Comparison of ENCODE assay signal across 11 cellular contexts in the genomic region with DNA sequence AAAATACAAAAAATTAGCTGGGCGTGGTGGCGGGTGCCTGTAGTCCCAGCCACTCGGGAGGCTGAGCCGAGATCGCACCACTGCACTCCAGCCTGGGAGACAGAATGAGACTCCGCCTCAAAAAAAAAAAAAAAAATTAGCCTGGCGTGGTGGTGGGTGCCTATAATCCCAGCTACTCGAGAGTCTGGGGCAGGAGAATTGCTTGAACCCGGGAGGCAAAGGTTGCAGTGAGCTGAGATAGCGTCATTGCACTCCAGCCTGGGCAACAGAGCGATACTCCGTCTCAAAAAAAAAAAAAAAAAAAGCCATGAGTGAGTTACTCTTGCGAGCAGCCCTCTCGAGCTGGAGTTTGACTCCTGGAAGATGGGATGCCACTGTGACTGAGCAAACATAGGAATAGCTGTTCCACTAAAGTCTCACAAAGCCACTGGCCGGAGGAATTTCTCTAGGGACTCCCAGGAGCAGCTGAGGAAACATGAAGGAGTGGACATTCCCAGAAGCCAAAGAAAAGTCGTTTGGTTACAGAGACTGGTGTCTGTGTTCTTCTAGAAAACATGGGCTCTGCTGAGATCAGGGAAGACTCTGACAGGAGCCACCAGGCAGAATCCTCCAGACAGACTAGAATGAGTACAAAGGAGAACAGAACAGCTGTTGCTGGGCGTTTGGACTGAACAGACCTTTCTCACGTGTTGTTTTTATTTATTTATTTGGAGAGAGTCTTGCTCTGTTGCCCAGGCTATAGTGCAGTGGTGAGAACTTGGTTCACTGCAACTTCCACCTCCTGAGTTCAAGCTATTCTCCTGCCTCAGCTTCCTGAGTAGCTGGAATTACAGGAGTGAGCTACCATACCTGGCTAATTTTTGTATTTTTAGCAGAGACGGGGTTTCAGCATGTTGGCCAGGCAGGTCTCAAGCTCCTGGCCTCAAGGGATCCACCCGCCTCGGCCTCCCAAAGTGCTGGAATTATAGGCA. TPM values are rescaled to one million over a fixed set of nuclear protein-coding genes. Genes with fewer than 3 reads are reported as not detected.
DNase-seq lines count a peak whose midpoint lies in the region; ATAC-seq and TF ChIP-seq lines count a peak whose summit lies in the region.
"Had no signal": no experiment of that assay in that cellular context is flagged by ENCODE, and none has a peak within 500 bp of the region (broad histone marks: within the 10 kb centered on the region; RNA-seq: fewer than 3 reads in every experiment).

No MANE protein-coding gene starts in this region.

- H3K27me3 ChIP-seq in H9 (ENCODE audit: insufficient read depth, low read length) = no peaks in the 10 kb centered on the region
- no peaks in the 10 kb centered on the region for H3K27me3 ChIP-seq in liver (ENCODE audit: control insufficient read depth in 4 of 4, insufficient read depth in 4 of 4, low read length in 3 of 4)
- no peaks in the 10 kb centered on the region for H3K27me3 ChIP-seq in skeletal muscle tissue (ENCODE audit: control insufficient read depth in 3 of 3, insufficient read depth in 3 of 3, low read length in 3 of 3)

- no CpG with 5 or more reads among the region's 21 CpGs for WGBS in H9 (ENCODE audit: extremely low coverage, insufficient read length, low lambda C conversion rate)
- 57% methylated on average over 21 of the region's 21 CpGs for WGBS in liver

- H3K4me3 Mint-ChIP-seq in H9 (no peak overlapping the region), chondrocyte (ENCODE audit: unreplicated experiment) (peak overlapping the region; percentile 45)

- no peak overlapping the region for H4K5ac ChIP-seq in H9 (ENCODE audit: insufficient read length, low read depth, low read length)

- H3K27me3 Mint-ChIP-seq in H9 (ENCODE audit: low read depth) (no peaks in the 10 kb centered on the region), chondrocyte (ENCODE audit: low read depth) (no peaks in the 10 kb centered on the region)
- H3K27me3 Mint-ChIP-seq: CD4-positive, CD25-positive, alpha-beta regulatory T cell had no signal

- no peak for ATAC-seq in HG02973 (IDR thresholded peaks at IDR 0.05; ENCODE audit: unreplicated experiment)

- no peak overlapping the region for H3K14ac ChIP-seq in H9 (ENCODE audit: insufficient read depth, low read length)

- H3K27ac ChIP-seq in H9 (ENCODE audit: insufficient read length, low read depth, low read length) (no peak overlapping the region), liver (ENCODE audit: low read depth in 1 of 2, low read length in 2 of 2) (peak overlapping the region; percentile 31 to 74), skeletal muscle tissue (ENCODE audit: low read depth, low read length) (peak overlapping the region; percentile 23)

- no peak overlapping the region for H2BK20ac ChIP-seq in H9 (ENCODE audit: low read depth, low read length, poor library complexity, severe bottlenecking)

- H3K79me2 ChIP-seq in H9 (ENCODE audit: insufficient read depth, low read length) = no peaks in the 10 kb centered on the region

- H3K56ac ChIP-seq in H9 (ENCODE audit: insufficient read length, low read depth, low read length) = no peak overlapping the region

- H3K23me2 ChIP-seq in H9 (ENCODE audit: insufficient read length, low read depth, low read length, poor library complexity, severe bottlenecking) = no peaks in the 10 kb centered on the region

- no peak for TF ChIP-seq RAD21 in liver (IDR thresholded peaks at IDR 0.05)

- H3K9ac ChIP-seq in H9 (ENCODE audit: extremely low read depth, insufficient read length, low read length) (no peak overlapping the region), liver (ENCODE audit: low read depth in 1 of 2, low read length in 2 of 2) (no peak overlapping the region), skeletal muscle tissue (ENCODE audit: low read depth in 1 of 3, low read length in 3 of 3) (no peak overlapping the region)

- DNase-seq in H9 (no peak), chondrocyte (ENCODE audit: low spot score) (no peak), NCI-H146 treated with DMSO at 0.1 percent for 48 hours (lab: John Stamatoyannopoulos, UW; ENCODE audit: unreplicated experiment) (no peak)
- no peak for DNase-seq in stimulated activated CD4-positive, alpha-beta T cell treated with anti-CD3 and anti-CD28 coated beads, Interleukin-1b, Interleukin-23, amount 100 ng/mL, for 48 hours
- DNase-seq in stimulated activated CD4-positive, alpha-beta T cell treated with anti-CD3 and anti-CD28 coated beads, Interleukin-2, amount 100 ng/mL, for 48 hours = no peak
- DNase-seq: CD4-positive, CD25-positive, alpha-beta regulatory T cell; NCI-H1417 treated with DMSO at 0.1 percent for 48 hours; stimulated activated naive CD4-positive, alpha-beta T cell treated with Interleukin-2 at 50 U/mL for 16 hours had no signal

- H3K36me3 ChIP-seq in liver (ENCODE audit: control insufficient read depth in 4 of 4, insufficient read depth in 3 of 4, low read depth in 1 of 4, low read length in 3 of 4) (no peaks in the 10 kb centered on the region), skeletal muscle tissue (ENCODE audit: control insufficient read depth in 3 of 3, insufficient read depth in 3 of 3, low read length in 3 of 3) (no peaks in the 10 kb centered on the region)

- H4K8ac ChIP-seq in H9 (replicated peaks; ENCODE audit: insufficient read length, low read depth, low read length) = no peak overlapping the region

- H3K27ac Mint-ChIP-seq in H9 (peak overlapping the region; percentile 23 to 80 (median 32); a peak in 1 of 7 replicates), chondrocyte (ENCODE audit: unreplicated experiment) (peak overlapping the region; percentile 88)

- H3K4me2 ChIP-seq in H9 (ENCODE audit: insufficient read depth, insufficient read length, low read length) = no peak overlapping the region

- H3K23ac ChIP-seq in H9 (ENCODE audit: insufficient read length, low read depth, low read length) = no peak overlapping the region

- peaks cover 9 to 20% of the 10 kb centered on the region in 2 experiments for H3K4me1 Mint-ChIP-seq in H9
- H3K4me1 Mint-ChIP-seq in chondrocyte (ENCODE audit: low read depth) = peaks cover 42% of the 10 kb centered on the region

- H3K79me1 ChIP-seq in H9 (ENCODE audit: insufficient read depth, low read depth, low read length, poor library complexity, severe bottlenecking) = no peaks in the 10 kb centered on the region

- H3K4me3 ChIP-seq in liver (ENCODE audit: low read depth in 1 of 3, low read length in 3 of 3) (no peak overlapping the region), skeletal muscle tissue (ENCODE audit: low read length in 3 of 3) (no peak overlapping the region)

- H3K9me3 ChIP-seq in H9 (ENCODE audit: control insufficient read depth, low read depth, low read length) (no peaks in the 10 kb centered on the region), liver (ENCODE audit: control insufficient read depth in 4 of 4, low read length in 3 of 4) (no peaks in the 10 kb centered on the region), skeletal muscle tissue (ENCODE audit: control insufficient read depth in 3 of 3, low read length in 3 of 3) (no peaks in the 10 kb centered on the region)

- H3K9me3 Mint-ChIP-seq in H9 (no peaks in the 10 kb centered on the region; a peak in 1 of 5 replicates), chondrocyte (ENCODE audit: low read depth) (no peaks in the 10 kb centered on the region)
- H3K9me3 Mint-ChIP-seq: CD4-positive, CD25-positive, alpha-beta regulatory T cell had no signal

- H2BK12ac ChIP-seq in H9 (ENCODE audit: insufficient read length, low read depth, low read length) = no peak overlapping the region

- H2BK120ac ChIP-seq in H9 (ENCODE audit: low read depth, low read length, poor library complexity, severe bottlenecking) = no peak overlapping the region

- H3K36me3 Mint-ChIP-seq in H9 (ENCODE audit: insufficient read depth in 1 of 3, low read depth in 3 of 3) (no peaks in the 10 kb centered on the region), chondrocyte (ENCODE audit: low read depth) (no peaks in the 10 kb centered on the region)
- H3K36me3 Mint-ChIP-seq: CD4-positive, CD25-positive, alpha-beta regulatory T cell had no signal

- no peak overlapping the region for H2AK5ac ChIP-seq in H9 (ENCODE audit: insufficient read length, low read length)

- H4K20me1 ChIP-seq in H9 (ENCODE audit: control insufficient read depth, insufficient read depth, insufficient read length) = no peaks in the 10 kb centered on the region

- no peak overlapping the region for H2BK5ac ChIP-seq in H9 (ENCODE audit: insufficient read length, low read length)

- no peak overlapping the region for H2AFZ ChIP-seq in H9 (ENCODE audit: low read length)

- no peak overlapping the region for H3T11ph ChIP-seq in H9 (ENCODE audit: low read length)

- H3K4ac ChIP-seq in H9 (ENCODE audit: low read depth, low read length) = no peak overlapping the region

- no peak overlapping the region for H3K18ac ChIP-seq in H9 (ENCODE audit: insufficient read length, low read depth, low read length)

- H4K91ac ChIP-seq in H9 (ENCODE audit: insufficient read length, low read depth, low read length) = no peak overlapping the region

- H3K4me1 ChIP-seq in H9 (ENCODE audit: insufficient read depth, low read length) = no peaks in the 10 kb centered on the region
- peaks cover 0 to 12% (median 5%) of the 10 kb centered on the region in 4 donors for H3K4me1 ChIP-seq in liver (ENCODE audit: control insufficient read depth in 4 of 4, insufficient read depth in 4 of 4, low read length in 3 of 4)
- H3K4me1 ChIP-seq in skeletal muscle tissue (ENCODE audit: control insufficient read depth in 3 of 3, insufficient read depth in 3 of 3, low read length in 3 of 3) = peaks cover 0 to 9% (median 9%) of the 10 kb centered on the region in 3 donors

- no peak for TF ChIP-seq CTCF in H9 (conservative IDR thresholded peaks at IDR 0.05)
- no peak for TF ChIP-seq CTCF in chondrocyte (IDR thresholded peaks at IDR 0.05)
- no peak for TF ChIP-seq CTCF in liver (IDR thresholded peaks at IDR 0.05; ENCODE audit: low read depth, low read length, missing input control)

- no peak overlapping the region for H2BK15ac ChIP-seq in H9 (ENCODE audit: low read depth, low read length)

TF ChIP-seq in liver, 16 proteins besides CTCF, POLR2A, EP300 and RAD21 (continues in another document):
- TF ChIP-seq TAF1 (conservative IDR thresholded peaks at IDR 0.05) (no peak), RXRA (IDR thresholded peaks at IDR 0.05) (no peak), GABPA (IDR thresholded peaks at IDR 0.05 in 1 of 2, conservative IDR thresholded peaks at IDR 0.05 in 1 of 2) (no peak), FOXA1 (IDR thresholded peaks at IDR 0.05) (no peak), YY1 (IDR thresholded peaks at IDR 0.05) (no peak), NR2F2 (IDR thresholded peaks at IDR 0.05) (no peak)
- TF ChIP-seq, protein P1, sequence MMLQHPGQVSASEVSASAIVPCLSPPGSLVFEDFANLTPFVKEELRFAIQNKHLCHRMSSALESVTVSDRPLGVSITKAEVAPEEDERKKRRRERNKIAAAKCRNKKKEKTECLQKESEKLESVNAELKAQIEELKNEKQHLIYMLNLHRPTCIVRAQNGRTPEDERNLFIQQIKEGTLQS (IDR thresholded peaks at IDR 0.05) = no peak

RNA-seq across cellular contexts. Expression of a gene that starts 32.4 kb away (rescaled TPM):
- 243 and 266 TPM in 2 replicates for total RNA-seq in H9 (2021)
- 1,046 to 1,908 TPM (median 1,853 TPM) in 3 replicates for total RNA-seq in chondrocyte
- 100 to 1,000 TPM; 123 to 150 TPM for total RNA-seq in liver
- 10 to 100 TPM; 32.3 to 74.1 TPM for polyA plus RNA-seq in liver
- 111 TPM for total RNA-seq in skeletal muscle tissue
